8 cellular contexts compared by ENCODE assay signal in the genomic region with DNA sequence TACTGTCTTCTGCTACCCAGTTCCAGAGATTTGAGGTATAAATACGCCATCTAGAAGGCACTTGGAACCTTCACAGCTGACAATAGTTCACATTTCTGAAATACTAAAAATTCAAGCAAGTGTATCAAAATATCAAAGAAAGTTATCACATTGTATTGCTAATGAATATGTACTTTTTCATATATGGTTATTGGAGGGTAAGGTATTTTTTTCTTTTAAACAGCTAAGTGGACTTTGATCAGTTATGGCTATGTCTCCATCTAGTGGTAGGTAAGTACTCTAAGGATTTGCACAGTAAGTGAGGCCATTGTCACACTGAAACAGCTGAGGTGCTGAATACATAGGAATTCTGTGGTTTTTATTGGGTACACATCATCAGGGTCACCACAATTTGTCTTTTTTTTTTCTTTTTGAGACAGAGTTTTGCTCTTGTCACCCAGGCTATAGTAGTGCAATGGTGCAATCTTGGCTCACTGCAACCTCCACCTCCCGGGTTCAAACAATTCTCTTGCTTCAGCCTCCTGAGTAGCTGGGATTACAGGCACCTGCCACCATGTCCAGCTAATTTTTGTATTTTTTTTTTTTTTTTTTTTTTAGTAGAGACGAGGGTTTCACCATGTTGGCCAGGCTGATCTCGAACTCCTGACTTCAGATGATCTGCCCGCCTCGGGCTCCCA. TPM values are rescaled to one million over a fixed set of nuclear protein-coding genes. Genes with fewer than 3 reads are reported as not detected.
DNase-seq lines count a peak whose midpoint lies in the region; ATAC-seq and TF ChIP-seq lines count a peak whose summit lies in the region.

No MANE protein-coding gene starts in this region.

- H3K9me3 ChIP-seq in DND-41 (ENCODE audit: insufficient read depth, low read length, severe bottlenecking) (no peaks in the 10 kb centered on the region), heart right ventricle (no peaks in the 10 kb centered on the region), sigmoid colon (no peaks in the 10 kb centered on the region)

- no peak overlapping the region for H3K9ac ChIP-seq in DND-41 (ENCODE audit: low read depth, low read length)

- DNase-seq in DND-41 (no peak), NCI-H226 (peak; percentile 45), heart right ventricle (no peak), sigmoid colon (no peak)
- no peak for DNase-seq in activated CD8-positive, alpha-beta memory T cell treated with anti-CD3 and anti-CD28 coated beads for 24 hours

- H3K36me3 ChIP-seq in DND-41 (ENCODE audit: insufficient read depth, low read length) (no peaks in the 10 kb centered on the region), heart right ventricle (no peaks in the 10 kb centered on the region), sigmoid colon (no peaks in the 10 kb centered on the region)

- H3K27me3 Mint-ChIP-seq in activated T-helper 17 cell treated with anti-CD3 and anti-CD28 coated beads, Interleukin-2, amount 50 U/mL, for 72 hours: peaks cover 3% of the 10 kb centered on the region

- H3K4me3 Mint-ChIP-seq in activated T-helper 17 cell treated with anti-CD3 and anti-CD28 coated beads, Interleukin-2, amount 50 U/mL, for 72 hours: no peak overlapping the region

- H4K20me1 ChIP-seq in DND-41 (ENCODE audit: insufficient read depth, low read length): no peaks in the 10 kb centered on the region

- H3K9me3 Mint-ChIP-seq in activated T-helper 17 cell treated with anti-CD3 and anti-CD28 coated beads, Interleukin-2, amount 50 U/mL, for 72 hours: no peaks in the 10 kb centered on the region

- no peak overlapping the region for H3K27ac ChIP-seq in DND-41 (ENCODE audit: low read length)
- no peak overlapping the region for H3K27ac ChIP-seq in heart right ventricle
- no peak overlapping the region for H3K27ac ChIP-seq in sigmoid colon

- no peak for TF ChIP-seq EP300 in sigmoid colon (IDR thresholded peaks at IDR 0.05)

- no peak for TF ChIP-seq POLR2A in sigmoid colon (IDR thresholded peaks at IDR 0.05)

- ATAC-seq in DND-41 (ENCODE audit: insufficient read depth, low read depth): peak; percentile 95
- peak; percentile 63 for ATAC-seq in HG02798 (IDR thresholded peaks at IDR 0.05; ENCODE audit: poor library complexity, unreplicated experiment)
- ATAC-seq in activated T-helper 17 cell treated with anti-CD3 and anti-CD28 coated beads, Interleukin-2, amount 50 U/mL, for 72 hours (replicated peaks): peak; percentile 87
- ATAC-seq in heart right ventricle: peak in 7 of 8 donors; percentile 52 to 81 (median 62)
- ATAC-seq in GM19463 (IDR thresholded peaks at IDR 0.05; ENCODE audit: unreplicated experiment): no peak

- H3K4me1 Mint-ChIP-seq in activated T-helper 17 cell treated with anti-CD3 and anti-CD28 coated beads, Interleukin-2, amount 50 U/mL, for 72 hours: no peaks in the 10 kb centered on the region

- intact Hi-C loops in heart right ventricle (cut with DNase I) (loop anchor here in 9 of 10 donors (2.0 to 10.0 kb wide), 8 partner anchors 148 to 323 kb away; a partner anchor contains a TSS), sigmoid colon (cut with DNase I) (no loop called here)

- TF ChIP-seq CTCF in DND-41 (IDR thresholded peaks at IDR 0.05; ENCODE audit: borderline replicate concordance, extremely low read depth, low read length, poor library complexity, severe bottlenecking) (peak; percentile 90), heart right ventricle (IDR thresholded peaks at IDR 0.05) (peak; percentile 46 to 91 (median 86)), sigmoid colon (IDR thresholded peaks at IDR 0.05) (peak in 3 of 4 experiments; percentile 30 to 61 (median 51))

- H3K27me3 ChIP-seq in DND-41 (ENCODE audit: insufficient read depth, low read length, poor library complexity) (no peaks in the 10 kb centered on the region), heart right ventricle (peaks cover 0 to 9% (median 0%) of the 10 kb centered on the region in 7 donors), sigmoid colon (no peaks in the 10 kb centered on the region)

- no peaks in the 10 kb centered on the region for H3K4me1 ChIP-seq in DND-41 (ENCODE audit: insufficient read depth, low read length)
- peaks cover 0 to 21% (median 0%) of the 10 kb centered on the region in 9 donors for H3K4me1 ChIP-seq in heart right ventricle
- no peaks in the 10 kb centered on the region for H3K4me1 ChIP-seq in sigmoid colon

- H3K4me3 ChIP-seq in DND-41 (ENCODE audit: low read depth in 1 of 2, low read length in 2 of 2) (no peak overlapping the region), heart right ventricle (no peak overlapping the region), sigmoid colon (no peak overlapping the region)

- no peaks in the 10 kb centered on the region for H3K79me2 ChIP-seq in DND-41 (ENCODE audit: insufficient read depth, low read length)

- no peak overlapping the region for H3K27ac Mint-ChIP-seq in activated T-helper 17 cell treated with anti-CD3 and anti-CD28 coated beads, Interleukin-2, amount 50 U/mL, for 72 hours

- no peak overlapping the region for H2AFZ ChIP-seq in DND-41 (ENCODE audit: low read depth, low read length)

- no peak overlapping the region for H3K4me2 ChIP-seq in DND-41 (ENCODE audit: insufficient read depth, low read length)

- WGBS in heart right ventricle, 2 donors: 78 to 81% methylated on average over 6 of the region's 6 CpGs
- WGBS in sigmoid colon, 2 donors: 79 to 82% methylated on average over 6 of the region's 6 CpGs

- H3K36me3 Mint-ChIP-seq in activated T-helper 17 cell treated with anti-CD3 and anti-CD28 coated beads, Interleukin-2, amount 50 U/mL, for 72 hours (ENCODE audit: low read depth): no peaks in the 10 kb centered on the region

RNA-seq across cellular contexts. Expression of a gene that starts 49.1 kb away (rescaled TPM):
- total RNA-seq in activated T-helper 17 cell treated with anti-CD3 and anti-CD28 coated beads, Interleukin-2, amount 50 U/mL, for 72 hours: under 1 TPM in 1 of 2 donors, not detected in 1; 0.42 TPM
- total RNA-seq in heart right ventricle (under 1 TPM in 1 of 10 donors, not detected in 9; 0.06 TPM), sigmoid colon (not detected)
- polyA plus RNA-seq in heart right ventricle (under 1 TPM in 1 of 2 donors, not detected in 1; 0.01 TPM), sigmoid colon (10 to 100 TPM in 1 of 3 donors, under 1 TPM in 2; 0.23 to 50.7 (median 0.60) TPM)
